ENCODE assay signal across 8 cellular contexts in the genomic region with DNA sequence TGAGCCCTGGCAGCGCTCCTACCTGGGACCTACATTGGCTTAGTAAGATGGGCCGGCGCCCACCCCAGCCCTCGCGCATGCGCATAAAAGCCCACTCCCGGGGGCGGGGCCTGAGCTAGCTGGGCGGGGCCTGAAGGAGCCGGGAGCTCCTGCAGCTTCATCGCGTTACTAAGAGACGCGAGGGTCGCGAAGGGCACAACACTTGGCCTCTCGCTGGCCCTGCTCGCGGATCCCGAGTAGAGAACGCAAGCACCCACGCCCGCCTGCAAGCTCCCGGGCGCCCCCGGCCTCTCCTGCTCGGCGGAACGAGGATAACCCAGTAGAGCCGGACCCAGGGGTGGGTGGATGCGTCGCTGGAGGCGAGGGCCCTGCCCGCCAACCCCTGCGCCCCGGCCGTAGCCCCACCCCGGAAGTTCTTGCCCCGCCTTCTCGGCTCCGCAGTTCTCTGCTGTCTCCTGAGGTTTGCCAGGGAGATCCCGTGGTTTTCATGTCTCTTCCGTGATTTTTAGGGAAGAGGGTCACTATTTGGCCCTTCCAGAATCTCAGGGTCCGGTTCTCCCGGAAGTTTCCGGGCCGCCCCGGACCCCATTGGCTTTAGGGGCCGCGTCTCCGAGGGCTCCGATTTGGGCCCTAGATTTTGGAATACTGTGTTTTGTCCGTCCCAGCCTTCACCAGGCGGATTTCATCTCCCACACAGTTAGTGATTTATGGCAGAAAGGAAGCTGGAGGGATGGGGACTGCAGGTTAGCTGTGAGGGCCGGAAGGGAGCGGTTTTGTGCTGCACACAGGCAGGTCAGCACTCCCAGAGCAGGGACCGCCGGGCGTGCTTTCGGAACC. TPM values are rescaled to one million over a fixed set of nuclear protein-coding genes. Genes with fewer than 3 reads are reported as not detected.
DNase-seq lines count a peak whose midpoint lies in the region; TF ChIP-seq lines count a peak whose summit lies in the region.

A gene with protein sequence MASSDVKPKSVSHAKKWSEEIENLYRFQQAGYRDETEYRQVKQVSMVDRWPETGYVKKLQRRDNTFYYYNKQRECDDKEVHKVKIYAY (plus strand): TSS at position 168 of the 837 bp plus-strand sequence. CDS start 7,081 bp downstream, outside the sequence.

- peak within 1 kb of the TSS; percentile 100 for H3K27ac Mint-ChIP-seq in neural crest cell (ENCODE audit: unreplicated experiment)

- DNase-seq in G401 (ENCODE audit: low spot score) = peak; percentile 94
- DNase-seq in HAP-1 (ENCODE audit: low spot score in 2 of 2) = peak; percentile 91 to 97
- peak; percentile 96 for DNase-seq in MG63
- peak; percentile 85 to 90 for DNase-seq in SHP77 (lab: John Stamatoyannopoulos, UW)
- DNase-seq in activated gamma-delta T cell treated with Interleukin-2 at 50 U/mL for 16 hours = peak; percentile 91
- DNase-seq in foreskin fibroblast = peak; percentile 87 to 95
- DNase-seq in neural crest cell (ENCODE audit: low read depth, low spot score) = peak; percentile 99
- peak; percentile 93 for DNase-seq in stomach

- no peaks in the 10 kb centered on the region for H3K9me3 Mint-ChIP-seq in neural crest cell

- intact Hi-C loops in stomach (cut with DNase I; ENCODE audit: low total_unique reads) = loop anchor here (10.0 kb wide), 1 partner anchor 135 kb away; a partner anchor contains a TSS

- no peaks in the 10 kb centered on the region for H3K36me3 Mint-ChIP-seq in neural crest cell (ENCODE audit: low read depth)

- H3K9me3 ChIP-seq in HAP-1 (no peaks in the 10 kb centered on the region), MG63 (no peaks in the 10 kb centered on the region), stomach (no peaks in the 10 kb centered on the region)

- H3K4me3 Mint-ChIP-seq in neural crest cell = peak within 1 kb of the TSS; percentile 99

- no peaks in the 10 kb centered on the region for H3K36me3 ChIP-seq in HAP-1 (replicated peaks)
- no peaks in the 10 kb centered on the region for H3K36me3 ChIP-seq in MG63
- H3K36me3 ChIP-seq in stomach = no peaks in the 10 kb centered on the region

- H3K4me3 ChIP-seq in HAP-1 = peak within 1 kb of the TSS; percentile 68
- H3K4me3 ChIP-seq in MG63 = peak within 1 kb of the TSS; percentile 84
- peak within 1 kb of the TSS; percentile 69 to 72 for H3K4me3 ChIP-seq in foreskin fibroblast (ENCODE audit: low read depth in 1 of 2, low read length in 2 of 2)
- H3K4me3 ChIP-seq in stomach = peak within 1 kb of the TSS; percentile 66 to 85 (median 80)

- H3K4me1 ChIP-seq in HAP-1 (peaks cover 9% of the 10 kb centered on the region), stomach (peaks cover 4 to 24% (median 14%) of the 10 kb centered on the region in 4 donors)

- in situ Hi-C loops in G401 (cut with HindIII; ENCODE audit: low sequenced_read_pairs) (no loop called here), HAP-1 (cut with MboI; ENCODE audit: low sequenced_read_pairs) (loop anchor here (10.0 kb wide), 1 partner anchor 145 kb away; no protein-coding TSS in a partner anchor)

- peak within 1 kb of the TSS; percentile 93 to 97 (median 95) for H3K27ac ChIP-seq in stomach

- TF ChIP-seq CTCF in foreskin fibroblast (IDR thresholded peaks at IDR 0.05; ENCODE audit: low read depth, low read length) (no peak), neural crest cell (conservative IDR thresholded peaks at IDR 0.05) (no peak), stomach (IDR thresholded peaks at IDR 0.05) (no peak)

- no peaks in the 10 kb centered on the region for H3K27me3 ChIP-seq in HAP-1 (ENCODE audit: low read depth)
- no peaks in the 10 kb centered on the region for H3K27me3 ChIP-seq in MG63
- no peaks in the 10 kb centered on the region for H3K27me3 ChIP-seq in stomach

- TF ChIP-seq POLR2A in stomach (IDR thresholded peaks at IDR 0.05) = peak in 1 of 4 donors; percentile 25

- peaks cover 17% of the 10 kb centered on the region for H3K4me1 Mint-ChIP-seq in neural crest cell

- TF ChIP-seq EP300 in stomach (IDR thresholded peaks at IDR 0.05) = no peak

- WGBS in stomach, 5 donors = 0 to 1% (median 0%) methylated on average over 27 to 60 of the region's 60 CpGs

- H3K27me3 Mint-ChIP-seq in neural crest cell (ENCODE audit: low read depth) = no peaks in the 10 kb centered on the region

RNA-seq across cellular contexts. Expression of the gene that starts here (rescaled TPM):
- total RNA-seq in G401 (2014; rRNA removed; shearing (Covaris generic)) = not detected in 2 replicates
- total RNA-seq in MG63 (2014; rRNA removed; shearing (Covaris generic); ENCODE audit: low replicate concordance) = not detected in 2 replicates
- total RNA-seq in neural crest cell (0.71 and 1.6 TPM in 2 replicates), stomach (not detected)
- under 1 TPM in 1 of 3 donors, not detected in 2; 0.58 TPM for polyA plus RNA-seq in stomach

Comparison
In these comparisons a context has a peak if more than half of its experiments do, and no peak if none do; other contexts are left out.
1. Peak in every context shown above with its lines: DNase-seq, H3K4me3 ChIP-seq and H3K27ac ChIP-seq.
2. Peak in DNase-seq in G401; RNA of the gene not detected or under 1 TPM.
3. Peak in DNase-seq and H3K4me3 ChIP-seq in MG63; RNA of the gene not detected or under 1 TPM.
4. Peak in DNase-seq, H3K4me3 ChIP-seq and H3K27ac ChIP-seq in stomach; RNA of the gene not detected or under 1 TPM.